1 cellular context compared by ENCODE assay signal in the genomic region with DNA sequence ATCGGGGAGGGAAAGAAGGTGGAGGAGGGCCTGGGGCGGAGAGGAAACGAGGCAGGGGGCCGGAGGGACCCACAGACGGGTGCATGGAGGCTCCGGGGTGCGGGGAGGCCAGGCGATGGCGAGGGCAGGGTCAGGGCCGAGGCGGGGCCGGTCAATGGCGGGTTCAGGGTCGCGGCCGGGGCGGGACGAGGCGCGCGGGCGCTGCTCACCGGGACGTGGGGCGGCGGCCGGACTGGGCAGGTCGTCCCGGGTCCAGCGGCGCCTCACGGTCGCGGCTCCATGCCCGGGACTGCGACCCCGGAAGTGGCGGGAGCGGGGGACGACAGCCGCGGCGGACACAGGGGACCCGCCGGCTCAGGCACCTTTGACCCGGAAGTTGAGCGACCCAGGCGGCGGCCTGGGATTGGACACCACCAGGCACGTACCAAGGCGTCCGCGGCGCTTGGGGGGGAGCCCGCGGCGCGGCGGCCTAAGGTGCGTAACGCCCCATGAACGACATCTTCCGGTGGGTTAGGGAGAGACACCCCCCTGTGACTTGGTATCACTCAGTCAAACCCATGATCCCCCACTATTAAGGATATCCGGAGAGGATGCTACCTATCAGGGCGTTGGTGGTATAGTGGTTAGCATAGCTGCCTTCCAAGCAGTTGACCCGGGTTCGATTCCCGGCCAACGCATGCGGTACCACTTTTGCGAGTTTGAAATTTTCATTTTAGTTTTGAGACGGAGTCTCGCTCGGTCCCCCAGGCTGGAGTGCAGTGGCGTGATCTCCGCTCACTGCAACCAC.
A peak's percentile ranks its signal among the peaks of the same experiment; 100 is the strongest.
TF ChIP-seq lines count a peak whose summit lies in the region.

A gene (minus strand): TSS at position 378 of the 787 bp plus-strand sequence. CDS start 3,936 bp downstream, outside the sequence.

TF ChIP-seq in HepG2, 621 proteins besides CTCF, POLR2A, EP300 and RAD21 (continued from another document and continues in another):
- TF ChIP-seq, protein P1, sequence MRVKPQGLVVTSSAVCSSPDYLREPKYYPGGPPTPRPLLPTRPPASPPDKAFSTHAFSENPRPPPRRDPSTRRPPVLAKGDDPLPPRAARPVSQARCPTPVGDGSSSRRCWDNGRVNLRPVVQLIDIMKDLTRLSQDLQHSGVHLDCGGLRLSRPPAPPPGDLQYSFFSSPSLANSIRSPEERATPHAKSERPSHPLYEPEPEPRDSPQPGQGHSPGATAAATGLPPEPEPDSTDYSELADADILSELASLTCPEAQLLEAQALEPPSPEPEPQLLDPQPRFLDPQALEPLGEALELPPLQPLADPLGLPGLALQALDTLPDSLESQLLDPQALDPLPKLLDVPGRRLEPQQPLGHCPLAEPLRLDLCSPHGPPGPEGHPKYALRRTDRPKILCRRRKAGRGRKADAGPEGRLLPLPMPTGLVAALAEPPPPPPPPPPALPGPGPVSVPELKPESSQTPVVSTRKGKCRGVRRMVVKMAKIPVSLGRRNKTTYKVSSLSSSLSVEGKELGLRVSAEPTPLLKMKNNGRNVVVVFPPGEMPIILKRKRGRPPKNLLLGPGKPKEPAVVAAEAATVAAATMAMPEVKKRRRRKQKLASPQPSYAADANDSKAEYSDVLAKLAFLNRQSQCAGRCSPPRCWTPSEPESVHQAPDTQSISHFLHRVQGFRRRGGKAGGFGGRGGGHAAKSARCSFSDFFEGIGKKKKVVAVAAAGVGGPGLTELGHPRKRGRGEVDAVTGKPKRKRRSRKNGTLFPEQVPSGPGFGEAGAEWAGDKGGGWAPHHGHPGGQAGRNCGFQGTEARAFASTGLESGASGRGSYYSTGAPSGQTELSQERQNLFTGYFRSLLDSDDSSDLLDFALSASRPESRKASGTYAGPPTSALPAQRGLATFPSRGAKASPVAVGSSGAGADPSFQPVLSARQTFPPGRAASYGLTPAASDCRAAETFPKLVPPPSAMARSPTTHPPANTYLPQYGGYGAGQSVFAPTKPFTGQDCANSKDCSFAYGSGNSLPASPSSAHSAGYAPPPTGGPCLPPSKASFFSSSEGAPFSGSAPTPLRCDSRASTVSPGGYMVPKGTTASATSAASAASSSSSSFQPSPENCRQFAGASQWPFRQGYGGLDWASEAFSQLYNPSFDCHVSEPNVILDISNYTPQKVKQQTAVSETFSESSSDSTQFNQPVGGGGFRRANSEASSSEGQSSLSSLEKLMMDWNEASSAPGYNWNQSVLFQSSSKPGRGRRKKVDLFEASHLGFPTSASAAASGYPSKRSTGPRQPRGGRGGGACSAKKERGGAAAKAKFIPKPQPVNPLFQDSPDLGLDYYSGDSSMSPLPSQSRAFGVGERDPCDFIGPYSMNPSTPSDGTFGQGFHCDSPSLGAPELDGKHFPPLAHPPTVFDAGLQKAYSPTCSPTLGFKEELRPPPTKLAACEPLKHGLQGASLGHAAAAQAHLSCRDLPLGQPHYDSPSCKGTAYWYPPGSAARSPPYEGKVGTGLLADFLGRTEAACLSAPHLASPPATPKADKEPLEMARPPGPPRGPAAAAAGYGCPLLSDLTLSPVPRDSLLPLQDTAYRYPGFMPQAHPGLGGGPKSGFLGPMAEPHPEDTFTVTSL (CRISPR knock-in tag; IDR thresholded peaks at IDR 0.05; ENCODE audit: borderline replicate concordance) = no peak
- no peak for TF ChIP-seq ZNF724P (CRISPR knock-in tag; IDR thresholded peaks at IDR 0.05; ENCODE audit: borderline replicate concordance)
- TF ChIP-seq, protein P2, sequence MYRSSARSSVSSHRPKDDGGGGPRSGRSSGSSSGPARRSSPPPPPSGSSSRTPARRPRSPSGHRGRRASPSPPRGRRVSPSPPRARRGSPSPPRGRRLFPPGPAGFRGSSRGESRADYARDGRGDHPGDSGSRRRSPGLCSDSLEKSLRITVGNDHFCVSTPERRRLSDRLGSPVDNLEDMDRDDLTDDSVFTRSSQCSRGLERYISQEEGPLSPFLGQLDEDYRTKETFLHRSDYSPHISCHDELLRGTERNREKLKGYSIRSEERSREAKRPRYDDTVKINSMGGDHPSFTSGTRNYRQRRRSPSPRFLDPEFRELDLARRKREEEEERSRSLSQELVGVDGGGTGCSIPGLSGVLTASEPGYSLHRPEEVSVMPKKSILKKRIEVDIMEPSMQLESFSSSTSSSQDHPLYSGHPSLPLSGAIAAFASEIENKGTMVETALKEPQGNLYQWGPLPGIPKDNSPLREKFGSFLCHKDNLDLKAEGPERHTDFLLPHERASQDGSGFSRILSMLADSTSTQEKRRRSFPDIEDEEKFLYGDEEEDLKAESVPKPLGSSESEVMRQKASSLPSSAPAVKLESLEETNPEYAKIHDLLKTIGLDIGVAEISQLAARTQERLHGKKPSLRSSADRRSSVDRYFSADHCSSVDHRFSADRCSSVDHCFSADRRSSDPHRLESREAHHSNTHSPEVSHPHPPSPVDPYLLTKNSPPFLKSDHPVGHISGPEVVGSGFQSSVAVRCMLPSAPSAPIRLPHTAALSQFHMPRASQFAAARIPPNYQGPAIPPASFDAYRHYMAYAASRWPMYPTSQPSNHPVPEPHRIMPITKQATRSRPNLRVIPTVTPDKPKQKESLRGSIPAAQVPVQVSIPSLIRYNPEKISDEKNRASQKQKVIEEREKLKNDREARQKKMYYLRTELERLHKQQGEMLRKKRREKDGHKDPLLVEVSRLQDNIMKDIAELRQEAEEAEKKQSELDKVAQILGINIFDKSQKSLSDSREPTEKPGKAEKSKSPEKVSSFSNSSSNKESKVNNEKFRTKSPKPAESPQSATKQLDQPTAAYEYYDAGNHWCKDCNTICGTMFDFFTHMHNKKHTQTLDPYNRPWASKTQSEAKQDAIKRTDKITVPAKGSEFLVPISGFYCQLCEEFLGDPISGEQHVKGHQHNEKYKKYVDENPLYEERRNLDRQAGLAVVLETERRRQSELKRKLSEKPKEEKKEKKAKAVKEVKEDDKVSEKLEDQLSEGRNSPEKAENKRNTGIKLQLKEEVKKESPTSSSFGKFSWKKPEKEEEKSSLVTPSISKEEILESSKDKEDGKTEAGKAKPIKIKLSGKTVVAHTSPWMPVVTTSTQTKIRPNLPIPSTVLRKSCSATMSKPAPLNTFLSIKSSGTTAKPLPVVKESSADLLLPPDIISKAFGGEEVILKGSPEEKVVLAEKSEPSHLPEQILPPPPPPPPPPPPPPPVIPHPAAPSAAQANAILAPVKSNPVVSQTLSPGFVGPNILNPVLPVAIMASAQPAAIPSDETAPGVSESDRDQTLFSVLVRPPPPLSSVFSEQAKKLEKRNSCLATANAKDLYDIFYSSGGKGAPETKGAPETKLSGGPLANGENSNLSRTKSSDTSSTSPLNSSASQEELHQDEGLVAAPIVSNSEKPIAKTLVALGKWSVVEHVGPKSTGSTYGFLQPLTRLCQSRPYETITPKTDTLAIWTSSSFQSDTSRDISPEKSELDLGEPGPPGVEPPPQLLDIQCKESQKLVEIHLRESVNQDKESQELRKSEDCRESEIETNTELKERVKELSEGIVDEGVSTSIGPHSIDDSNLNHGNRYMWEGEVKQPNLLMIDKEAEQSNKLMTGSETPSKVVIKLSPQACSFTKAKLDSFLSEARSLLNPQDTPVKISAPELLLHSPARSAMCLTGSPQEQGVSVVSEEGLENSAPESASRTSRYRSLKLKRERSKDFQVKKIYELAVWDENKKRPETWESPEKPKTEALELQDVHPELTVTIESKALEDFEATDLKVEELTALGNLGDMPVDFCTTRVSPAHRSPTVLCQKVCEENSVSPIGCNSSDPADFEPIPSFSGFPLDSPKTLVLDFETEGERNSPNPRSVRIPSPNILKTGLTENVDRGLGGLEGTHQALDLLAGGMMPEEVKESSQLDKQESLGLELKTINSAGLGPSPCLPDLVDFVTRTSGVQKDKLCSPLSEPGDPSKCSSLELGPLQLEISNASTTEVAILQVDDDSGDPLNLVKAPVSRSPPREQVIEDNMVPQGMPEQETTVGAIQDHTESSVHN (CRISPR knock-in tag; IDR thresholded peaks at IDR 0.05) = no peak; the same call in 1 of the 2 replicates
- TF ChIP-seq MZF1 (CRISPR knock-in tag; IDR thresholded peaks at IDR 0.05; ENCODE audit: borderline replicate concordance) = no peak; the same call in 1 of the 2 replicates
- TF ChIP-seq, protein P3, sequence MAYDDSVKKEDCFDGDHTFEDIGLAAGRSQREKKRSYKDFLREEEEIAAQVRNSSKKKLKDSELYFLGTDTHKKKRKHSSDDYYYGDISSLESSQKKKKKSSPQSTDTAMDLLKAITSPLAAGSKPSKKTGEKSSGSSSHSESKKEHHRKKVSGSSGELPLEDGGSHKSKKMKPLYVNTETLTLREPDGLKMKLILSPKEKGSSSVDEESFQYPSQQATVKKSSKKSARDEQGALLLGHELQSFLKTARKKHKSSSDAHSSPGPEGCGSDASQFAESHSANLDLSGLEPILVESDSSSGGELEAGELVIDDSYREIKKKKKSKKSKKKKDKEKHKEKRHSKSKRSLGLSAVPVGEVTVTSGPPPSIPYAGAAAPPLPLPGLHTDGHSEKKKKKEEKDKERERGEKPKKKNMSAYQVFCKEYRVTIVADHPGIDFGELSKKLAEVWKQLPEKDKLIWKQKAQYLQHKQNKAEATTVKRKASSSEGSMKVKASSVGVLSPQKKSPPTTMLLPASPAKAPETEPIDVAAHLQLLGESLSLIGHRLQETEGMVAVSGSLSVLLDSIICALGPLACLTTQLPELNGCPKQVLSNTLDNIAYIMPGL (CRISPR knock-in tag; IDR thresholded peaks at IDR 0.05; ENCODE audit: borderline replicate concordance in 1 of 2, low read depth in 1 of 2) = peak; percentile 97 to 100
- TF ChIP-seq, protein P4, sequence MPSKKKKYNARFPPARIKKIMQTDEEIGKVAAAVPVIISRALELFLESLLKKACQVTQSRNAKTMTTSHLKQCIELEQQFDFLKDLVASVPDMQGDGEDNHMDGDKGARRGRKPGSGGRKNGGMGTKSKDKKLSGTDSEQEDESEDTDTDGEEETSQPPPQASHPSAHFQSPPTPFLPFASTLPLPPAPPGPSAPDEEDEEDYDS (CRISPR knock-in tag; IDR thresholded peaks at IDR 0.05) = peak; percentile 58
- TF ChIP-seq ZFP36 (IDR thresholded peaks at IDR 0.05; ENCODE audit: borderline replicate concordance, low read depth, low read length, partially characterized antibody) = peak; percentile 53
- TF ChIP-seq, protein P5, sequence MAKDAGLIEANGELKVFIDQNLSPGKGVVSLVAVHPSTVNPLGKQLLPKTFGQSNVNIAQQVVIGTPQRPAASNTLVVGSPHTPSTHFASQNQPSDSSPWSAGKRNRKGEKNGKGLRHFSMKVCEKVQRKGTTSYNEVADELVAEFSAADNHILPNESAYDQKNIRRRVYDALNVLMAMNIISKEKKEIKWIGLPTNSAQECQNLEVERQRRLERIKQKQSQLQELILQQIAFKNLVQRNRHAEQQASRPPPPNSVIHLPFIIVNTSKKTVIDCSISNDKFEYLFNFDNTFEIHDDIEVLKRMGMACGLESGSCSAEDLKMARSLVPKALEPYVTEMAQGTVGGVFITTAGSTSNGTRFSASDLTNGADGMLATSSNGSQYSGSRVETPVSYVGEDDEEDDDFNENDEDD (CRISPR knock-in tag; IDR thresholded peaks at IDR 0.05; ENCODE audit: borderline replicate concordance) = 0 out of 2 replicates have a peak, but pooled peaks have one; percentile 57
- TF ChIP-seq PHF8 (CRISPR knock-in tag; IDR thresholded peaks at IDR 0.05) = peak; percentile 78
- TF ChIP-seq, protein P6, sequence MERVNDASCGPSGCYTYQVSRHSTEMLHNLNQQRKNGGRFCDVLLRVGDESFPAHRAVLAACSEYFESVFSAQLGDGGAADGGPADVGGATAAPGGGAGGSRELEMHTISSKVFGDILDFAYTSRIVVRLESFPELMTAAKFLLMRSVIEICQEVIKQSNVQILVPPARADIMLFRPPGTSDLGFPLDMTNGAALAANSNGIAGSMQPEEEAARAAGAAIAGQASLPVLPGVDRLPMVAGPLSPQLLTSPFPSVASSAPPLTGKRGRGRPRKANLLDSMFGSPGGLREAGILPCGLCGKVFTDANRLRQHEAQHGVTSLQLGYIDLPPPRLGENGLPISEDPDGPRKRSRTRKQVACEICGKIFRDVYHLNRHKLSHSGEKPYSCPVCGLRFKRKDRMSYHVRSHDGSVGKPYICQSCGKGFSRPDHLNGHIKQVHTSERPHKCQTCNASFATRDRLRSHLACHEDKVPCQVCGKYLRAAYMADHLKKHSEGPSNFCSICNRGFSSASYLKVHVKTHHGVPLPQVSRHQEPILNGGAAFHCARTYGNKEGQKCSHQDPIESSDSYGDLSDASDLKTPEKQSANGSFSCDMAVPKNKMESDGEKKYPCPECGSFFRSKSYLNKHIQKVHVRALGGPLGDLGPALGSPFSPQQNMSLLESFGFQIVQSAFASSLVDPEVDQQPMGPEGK (CRISPR knock-in tag; IDR thresholded peaks at IDR 0.05) = peak; percentile 72
- TF ChIP-seq, protein P7, sequence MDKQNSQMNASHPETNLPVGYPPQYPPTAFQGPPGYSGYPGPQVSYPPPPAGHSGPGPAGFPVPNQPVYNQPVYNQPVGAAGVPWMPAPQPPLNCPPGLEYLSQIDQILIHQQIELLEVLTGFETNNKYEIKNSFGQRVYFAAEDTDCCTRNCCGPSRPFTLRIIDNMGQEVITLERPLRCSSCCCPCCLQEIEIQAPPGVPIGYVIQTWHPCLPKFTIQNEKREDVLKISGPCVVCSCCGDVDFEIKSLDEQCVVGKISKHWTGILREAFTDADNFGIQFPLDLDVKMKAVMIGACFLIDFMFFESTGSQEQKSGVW (CRISPR knock-in tag; IDR thresholded peaks at IDR 0.05; ENCODE audit: borderline replicate concordance) = peak; percentile 63; the same call in 1 of the 2 replicates
- peak; percentile 87 for TF ChIP-seq IRF2 (CRISPR knock-in tag; IDR thresholded peaks at IDR 0.05)
- TF ChIP-seq CBFB (CRISPR knock-in tag; IDR thresholded peaks at IDR 0.05) = peak; percentile 85
- TF ChIP-seq ZNF383 (CRISPR knock-in tag; IDR thresholded peaks at IDR 0.05; ENCODE audit: borderline replicate concordance) = 0 out of 2 replicates have a peak, but pooled peaks have one; percentile 65
- TF ChIP-seq, protein P8, sequence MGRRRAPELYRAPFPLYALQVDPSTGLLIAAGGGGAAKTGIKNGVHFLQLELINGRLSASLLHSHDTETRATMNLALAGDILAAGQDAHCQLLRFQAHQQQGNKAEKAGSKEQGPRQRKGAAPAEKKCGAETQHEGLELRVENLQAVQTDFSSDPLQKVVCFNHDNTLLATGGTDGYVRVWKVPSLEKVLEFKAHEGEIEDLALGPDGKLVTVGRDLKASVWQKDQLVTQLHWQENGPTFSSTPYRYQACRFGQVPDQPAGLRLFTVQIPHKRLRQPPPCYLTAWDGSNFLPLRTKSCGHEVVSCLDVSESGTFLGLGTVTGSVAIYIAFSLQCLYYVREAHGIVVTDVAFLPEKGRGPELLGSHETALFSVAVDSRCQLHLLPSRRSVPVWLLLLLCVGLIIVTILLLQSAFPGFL (CRISPR knock-in tag; IDR thresholded peaks at IDR 0.05) = no peak
- no peak for TF ChIP-seq IKZF1 (IDR thresholded peaks at IDR 0.05)
- TF ChIP-seq, protein P9, sequence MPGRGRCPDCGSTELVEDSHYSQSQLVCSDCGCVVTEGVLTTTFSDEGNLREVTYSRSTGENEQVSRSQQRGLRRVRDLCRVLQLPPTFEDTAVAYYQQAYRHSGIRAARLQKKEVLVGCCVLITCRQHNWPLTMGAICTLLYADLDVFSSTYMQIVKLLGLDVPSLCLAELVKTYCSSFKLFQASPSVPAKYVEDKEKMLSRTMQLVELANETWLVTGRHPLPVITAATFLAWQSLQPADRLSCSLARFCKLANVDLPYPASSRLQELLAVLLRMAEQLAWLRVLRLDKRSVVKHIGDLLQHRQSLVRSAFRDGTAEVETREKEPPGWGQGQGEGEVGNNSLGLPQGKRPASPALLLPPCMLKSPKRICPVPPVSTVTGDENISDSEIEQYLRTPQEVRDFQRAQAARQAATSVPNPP (CRISPR knock-in tag; IDR thresholded peaks at IDR 0.05) = no peak
- TF ChIP-seq GLI4 (CRISPR knock-in tag; IDR thresholded peaks at IDR 0.05; ENCODE audit: borderline replicate concordance) = no peak
- no peak for TF ChIP-seq NFE2 (CRISPR knock-in tag; IDR thresholded peaks at IDR 0.05)
- peak; percentile 72; the same call in 1 of the 2 replicates for TF ChIP-seq NR2F2 (IDR thresholded peaks at IDR 0.05; ENCODE audit: borderline replicate concordance, low read depth)
- no peak for TF ChIP-seq ZNF282 (IDR thresholded peaks at IDR 0.05; ENCODE audit: partially characterized antibody)
- no peak for TF ChIP-seq ZFP41 (CRISPR knock-in tag; IDR thresholded peaks at IDR 0.05; ENCODE audit: borderline replicate concordance)
- no peak for TF ChIP-seq GPN1 (CRISPR knock-in tag; IDR thresholded peaks at IDR 0.05; ENCODE audit: borderline replicate concordance)
- TF ChIP-seq KAT2B (IDR thresholded peaks at IDR 0.05; ENCODE audit: borderline replicate concordance, low read depth, low read length) = no peak
- peak; percentile 92; the same call in 1 of the 2 replicates for TF ChIP-seq ZNF567 (CRISPR knock-in tag; IDR thresholded peaks at IDR 0.05; ENCODE audit: borderline replicate concordance)
